ENCODE assay signal across 8 cellular contexts in genomic region chr9:108933231-108933630, GRCh38. TPM values are rescaled to one million over a fixed set of nuclear protein-coding genes. Genes with fewer than 3 reads are reported as not detected.
DNase-seq lines count a peak whose midpoint lies in the region; ATAC-seq and TF ChIP-seq lines count a peak whose summit lies in the region.

No MANE protein-coding gene starts in this region.

- peaks cover 19% of the 10 kb centered on the region for H3K36me3 Mint-ChIP-seq in activated T-cell treated with anti-CD3 and anti-CD28 coated beads, Interleukin-2, amount 50 U/mL, for 4 hours (ENCODE audit: insufficient read depth)

- peaks cover 0 to 45% (median 2%) of the 10 kb centered on the region in 3 donors for H3K36me3 ChIP-seq in esophagus squamous epithelium
- peaks cover 9% of the 10 kb centered on the region for H3K36me3 ChIP-seq in neuron (ENCODE audit: insufficient read depth, low read length)

- intact Hi-C loops in esophagus squamous epithelium (cut with DNase I) (no loop called here), posterior vena cava (cut with DNase I) (no loop called here)

- no peaks in the 10 kb centered on the region for H3K27me3 ChIP-seq in esophagus squamous epithelium
- H3K27me3 ChIP-seq in neuron (ENCODE audit: insufficient read depth, low read length), result no peaks in the 10 kb centered on the region

- H3K4me1 ChIP-seq in esophagus squamous epithelium, result peaks cover 8 to 31% (median 21%) of the 10 kb centered on the region in 3 donors
- peaks cover 14% of the 10 kb centered on the region for H3K4me1 ChIP-seq in neuron (ENCODE audit: insufficient read depth, low read length)

- peak in 1 of 2 donors; percentile 0 for ATAC-seq in activated T-cell treated with anti-CD3 and anti-CD28 coated beads, Interleukin-2, amount 50 U/mL, for 4 hours
- ATAC-seq in SK-N-SH treated with all-trans-retinoic acid at 6 μM for 48 hours, result peak; percentile 2; the same call in 2 of the 3 replicates

- in situ Hi-C loops in GM13977 (cut with MboI; ENCODE audit: low pct_unique_long_range_greater_than_20kb, low sequenced_read_pairs, unreplicated experiment), result no loop called here

- no peak for DNase-seq in activated T-cell treated with anti-CD3 and anti-CD28 coated beads, Interleukin-2, amount 50 U/mL, for 4 hours
- DNase-seq in activated T-cell treated with anti-CD3 and anti-CD28 coated beads for 4 hours (no peak), esophagus squamous epithelium (lab: John Stamatoyannopoulos, UW) (no peak), posterior vena cava (ENCODE audit: low spot score) (no peak), HCEC 1CT (no peak), GM13977 (ENCODE audit: low spot score) (no peak)

- H2AFZ ChIP-seq in neuron (ENCODE audit: low read depth, low read length), result peak overlapping the region; percentile 88

- H3K27me3 Mint-ChIP-seq in activated T-cell treated with anti-CD3 and anti-CD28 coated beads, Interleukin-2, amount 50 U/mL, for 4 hours (ENCODE audit: low read depth), result no peaks in the 10 kb centered on the region

- peak overlapping the region; percentile 88 to 94 (median 90) for H3K27ac ChIP-seq in esophagus squamous epithelium

- TF ChIP-seq CTCF in esophagus squamous epithelium (IDR thresholded peaks at IDR 0.05) (no peak), GM13977 (IDR thresholded peaks at IDR 0.05; ENCODE audit: extremely low read depth, insufficient read depth, missing control alignments) (no peak)

- H3K4me3 ChIP-seq in esophagus squamous epithelium (peak overlapping the region; percentile 63 to 94 (median 78)), neuron (ENCODE audit: low read length) (peak overlapping the region; percentile 79)

- H3K4me1 Mint-ChIP-seq in activated T-cell treated with anti-CD3 and anti-CD28 coated beads, Interleukin-2, amount 50 U/mL, for 4 hours (ENCODE audit: low read depth), result peaks cover 33% of the 10 kb centered on the region

- no peak for TF ChIP-seq POLR2A in esophagus squamous epithelium (IDR thresholded peaks at IDR 0.05)

- no peaks in the 10 kb centered on the region for H3K9me3 Mint-ChIP-seq in activated T-cell treated with anti-CD3 and anti-CD28 coated beads, Interleukin-2, amount 50 U/mL, for 4 hours

- peak overlapping the region; percentile 98 for H3K4me3 Mint-ChIP-seq in activated T-cell treated with anti-CD3 and anti-CD28 coated beads, Interleukin-2, amount 50 U/mL, for 4 hours

- H3K9me3 ChIP-seq in esophagus squamous epithelium (no peaks in the 10 kb centered on the region), neuron (ENCODE audit: low read length) (no peaks in the 10 kb centered on the region)

- WGBS in esophagus squamous epithelium, 2 donors, result 1% methylated on average over 15 to 20 of the region's 20 CpGs

TF ChIP-seq in SK-N-SH treated with all-trans-retinoic acid at 6 μM for 48 hours, 23 proteins besides CTCF, POLR2A, EP300 and RAD21:
- TF ChIP-seq BACH2 (CRISPR knock-in tag; IDR thresholded peaks at IDR 0.05; ENCODE audit: borderline replicate concordance) (no peak), PPARA (CRISPR knock-in tag; IDR thresholded peaks at IDR 0.05; ENCODE audit: borderline replicate concordance) (no peak), TSHZ2 (CRISPR knock-in tag; IDR thresholded peaks at IDR 0.05) (no peak)

RNA-seq across cellular contexts. Expression of gene ELP1, which starts 0.7 kb away (rescaled TPM):
- total RNA-seq in activated T-cell treated with anti-CD3 and anti-CD28 coated beads, Interleukin-2, amount 50 U/mL, for 4 hours, result 10 to 100 TPM; 30.1 to 33.2 (median 32.8) TPM
- total RNA-seq in esophagus squamous epithelium, result 10 to 100 TPM; 12.3 to 22.2 (median 20.2) TPM
- 10 to 100 TPM; 12.9 to 17.3 TPM for total RNA-seq in posterior vena cava

RNA-seq across cellular contexts. Expression of gene ABITRAM, which starts 1.0 kb away (rescaled TPM):
- total RNA-seq in activated T-cell treated with anti-CD3 and anti-CD28 coated beads, Interleukin-2, amount 50 U/mL, for 4 hours, result 10 to 100 TPM; 14.9 to 17.1 (median 16.6) TPM
- total RNA-seq in esophagus squamous epithelium, result 10 to 100 TPM in 3 of 4 donors, 1 to 10 TPM in 1; 9.8 to 17.2 (median 12.8) TPM
- total RNA-seq in posterior vena cava, result 10 to 100 TPM in 1 of 2 donors, 1 to 10 TPM in 1; 9.6 to 10.5 TPM
